8 cellular contexts compared by ENCODE assay signal in genomic region chr14:104932676-104933631, GRCh38. TPM values are rescaled to one million over a fixed set of nuclear protein-coding genes. Genes with fewer than 3 reads are reported as not detected.
DNase-seq lines count a peak whose midpoint lies in the region; ATAC-seq and TF ChIP-seq lines count a peak whose summit lies in the region.

No MANE protein-coding gene starts in this region.

- peak overlapping the region; percentile 31 for H3K4me3 ChIP-seq in OCI-LY3 (ENCODE audit: low read length)
- peak overlapping the region; percentile 41 to 68 for H3K4me3 ChIP-seq in muscle layer of colon (ENCODE audit: low read depth in 1 of 2, low read length in 2 of 2)

- H3K4me2 ChIP-seq in OCI-LY3 (ENCODE audit: low read length): peak overlapping the region; percentile 47

- H3K27me3 ChIP-seq in OCI-LY3 (ENCODE audit: low read depth, low read length) (peaks cover 11% of the 10 kb centered on the region), muscle layer of colon (ENCODE audit: control insufficient read depth in 1 of 2, insufficient read depth in 2 of 2, low read length in 2 of 2) (no peaks in the 10 kb centered on the region)

- H3K4me1 ChIP-seq in OCI-LY3 (ENCODE audit: low read length): peaks cover 11% of the 10 kb centered on the region
- H3K4me1 ChIP-seq in muscle layer of colon (ENCODE audit: insufficient read depth, low read length): peaks cover 6% of the 10 kb centered on the region

- DNase-seq in GM04504 (ENCODE audit: low read depth) (peak; percentile 76), HS-27A (ENCODE audit: low read depth) (peak; percentile 50), activated T-cell treated with anti-CD3 and anti-CD28 coated beads for 4 hours (peak; percentile 85)
- DNase-seq in stimulated activated CD8-positive, alpha-beta memory T cell treated with anti-CD3 and anti-CD28 coated beads, Interleukin-4, amount 100 ng/mL, for 48 hours: peak; percentile 94

- ATAC-seq in esophagus mucosa: peak; percentile 67
- ATAC-seq in HG03521 (IDR thresholded peaks at IDR 0.05; ENCODE audit: unreplicated experiment): no peak

- peaks cover 36% of the 10 kb centered on the region for H4K20me1 ChIP-seq in OCI-LY3 (ENCODE audit: insufficient read depth, low read length)

- H3K36me3 ChIP-seq in OCI-LY3 (replicated peaks; ENCODE audit: low read depth, low read length) (peaks cover 43% of the 10 kb centered on the region), muscle layer of colon (ENCODE audit: insufficient read depth, low read length) (peaks cover 11% of the 10 kb centered on the region)

- peaks cover 9% of the 10 kb centered on the region for H3K79me2 ChIP-seq in OCI-LY3 (ENCODE audit: low read length)

- peak; percentile 42 for TF ChIP-seq CTCF in OCI-LY3 (IDR thresholded peaks at IDR 0.05; ENCODE audit: low read depth, low read length)

- H3K27ac ChIP-seq in OCI-LY3 (ENCODE audit: low read length) (no peak overlapping the region), muscle layer of colon (ENCODE audit: low read depth, low read length) (peak overlapping the region; percentile 78)

- H3K9me3 ChIP-seq in OCI-LY3 (ENCODE audit: insufficient read depth, low read length) (no peaks in the 10 kb centered on the region), muscle layer of colon (ENCODE audit: low read length) (no peaks in the 10 kb centered on the region)

- no peak overlapping the region for H2AFZ ChIP-seq in OCI-LY3 (ENCODE audit: low read depth, low read length)

- H3K9ac ChIP-seq in OCI-LY3 (ENCODE audit: low read length): no peak overlapping the region
- H3K9ac ChIP-seq in muscle layer of colon (ENCODE audit: low read length): no peak overlapping the region

RNA-seq across cellular contexts. Expression of gene PLD4, which starts 8.3 kb away (rescaled TPM):
- 0.80 TPM for total RNA-seq in esophagus mucosa

RNA-seq across cellular contexts. Expression of gene AHNAK2, which starts 45.2 kb away (rescaled TPM):
- total RNA-seq in esophagus mucosa: 184 TPM

RNA-seq across cellular contexts. Expression of gene CLBA1, which starts 52.6 kb away (rescaled TPM):
- total RNA-seq in esophagus mucosa: 8.2 TPM
